Comparison of ENCODE assay signal across 8 cellular contexts in the genomic region with DNA sequence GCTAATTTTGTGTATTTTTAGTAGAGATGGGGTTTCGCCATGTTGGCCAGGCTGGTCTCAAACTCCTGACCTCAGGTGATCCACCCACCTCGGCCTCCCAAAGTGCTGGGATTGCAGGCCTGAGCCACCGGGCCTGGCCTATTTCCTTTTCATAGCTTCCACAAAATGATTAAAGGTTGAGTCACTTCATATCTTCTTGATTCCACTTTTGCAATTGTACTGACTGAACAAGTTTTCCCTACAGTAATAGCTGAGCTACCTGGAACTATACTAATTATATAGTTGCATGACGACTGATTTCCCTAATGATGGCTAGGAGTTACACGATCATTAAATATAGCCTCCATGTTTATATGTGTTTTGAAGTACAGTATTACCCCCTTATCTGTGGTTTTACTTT. TPM values are rescaled to one million over a fixed set of nuclear protein-coding genes. Genes with fewer than 3 reads are reported as not detected.
A peak's percentile ranks its signal among the peaks of the same experiment; 100 is the strongest.
DNase-seq lines count a peak whose midpoint lies in the region; ATAC-seq, FAIRE-seq and TF ChIP-seq lines count a peak whose summit lies in the region.
"Not testable (repeated sequence)": the region's sequence is repeated elsewhere in the genome, so short reads cannot be mapped to it uniquely, and the experiment has no call there.

No MANE protein-coding gene starts in this region.

- not testable (repeated sequence) for H3K9me3 ChIP-seq in RWPE2 (ENCODE audit: severe bottlenecking); endothelial cell of umbilical vein (replicated peaks; ENCODE audit: control insufficient read depth, insufficient read depth, low read length)

- POLR2A ChIA-PET in endothelial cell of umbilical vein (lab: Charles Lee) = not testable (repeated sequence)

- FAIRE-seq in endothelial cell of umbilical vein (lab: Jason Lieb, UNC) = not testable (repeated sequence)

- H3K36me3 ChIP-seq in RWPE2 (ENCODE audit: low read depth) = peaks cover 17% of the 10 kb centered on the region
- peaks cover 23% of the 10 kb centered on the region for H3K36me3 ChIP-seq in brain microvascular endothelial cell (replicated peaks)
- not testable (repeated sequence) for H3K36me3 ChIP-seq in endothelial cell of umbilical vein (ENCODE audit: control insufficient read depth in 2 of 2, extremely low read depth in 1 of 2, insufficient read depth in 2 of 2, low read length in 2 of 2)

- in situ Hi-C loops in brain microvascular endothelial cell (cut with HindIII; ENCODE audit: low pct_ligation_motif_present, low sequenced_read_pairs) = not testable (repeated sequence)

- not testable (repeated sequence) for TF ChIP-seq POLR2A in endothelial cell of umbilical vein (IDR thresholded peaks at IDR 0.05; ENCODE audit: low read depth, low read length)

- peaks cover 56% of the 10 kb centered on the region for H3K4me1 Mint-ChIP-seq in HFFc6 (ENCODE audit: low read depth)

- intact Hi-C loops in endothelial cell of umbilical vein (cut with micrococcal nuclease) = not testable (repeated sequence)

- H3K4me2 ChIP-seq in endothelial cell of umbilical vein (ENCODE audit: insufficient read depth, low read length) = not testable (repeated sequence)

- H3K4me1 ChIP-seq in RWPE2 (ENCODE audit: insufficient read depth, poor library complexity, severe bottlenecking) = peaks cover 12% of the 10 kb centered on the region
- H3K4me1 ChIP-seq in endothelial cell of umbilical vein (ENCODE audit: control insufficient read depth, extremely low read depth, insufficient read depth, low read length) = not testable (repeated sequence)

- not testable (repeated sequence) for H3K27me3 ChIP-seq in RWPE2 (ENCODE audit: insufficient read depth, poor library complexity, severe bottlenecking); brain microvascular endothelial cell (replicated peaks); endothelial cell of umbilical vein (ENCODE audit: control insufficient read depth in 2 of 2, insufficient read depth in 2 of 2, low read length in 2 of 2)

- not testable (repeated sequence) for H3K79me2 ChIP-seq in endothelial cell of umbilical vein (ENCODE audit: control insufficient read depth, insufficient read depth, low read length)

- dilution Hi-C loops in endothelial cell of umbilical vein (cut with MboI; ENCODE audit: extremely low pct_ligation_motif_present, low sequenced_read_pairs) = not testable (repeated sequence)

- not testable (repeated sequence) for H3K9ac ChIP-seq in endothelial cell of umbilical vein (replicated peaks; ENCODE audit: extremely low read depth, insufficient read depth, low read length)

- peaks cover 54% of the 10 kb centered on the region for H3K36me3 Mint-ChIP-seq in HFFc6 (ENCODE audit: low read depth)

- H3K27ac ChIP-seq in RWPE2 (ENCODE audit: poor library complexity, severe bottlenecking) (peak overlapping the region; percentile 42), brain microvascular endothelial cell (peak overlapping the region; percentile 31)
- not testable (repeated sequence) for H3K27ac ChIP-seq in endothelial cell of umbilical vein (ENCODE audit: insufficient read depth, low read depth, low read length)

- TF ChIP-seq CTCF in HFFc6 (IDR thresholded peaks at IDR 0.05); RWPE2 (IDR thresholded peaks at IDR 0.05; ENCODE audit: poor library complexity, severe bottlenecking); brain microvascular endothelial cell (IDR thresholded peaks at IDR 0.05; ENCODE audit: low read depth, low read length, missing control alignments); endothelial cell of umbilical vein (IDR thresholded peaks at IDR 0.05; ENCODE audit: extremely low read depth in 1 of 2, insufficient read depth in 1 of 2, low read depth in 1 of 2, low read length in 2 of 2); fibroblast of the aortic adventitia (IDR thresholded peaks at IDR 0.05; ENCODE audit: insufficient read depth, low read length): not testable (repeated sequence)

- H3K9me1 ChIP-seq in endothelial cell of umbilical vein (replicated peaks; ENCODE audit: control insufficient read depth, extremely low read depth, insufficient read depth, low read length) = not testable (repeated sequence)

- H3K27ac Mint-ChIP-seq in HFFc6 = peak overlapping the region; percentile 49

- not testable (repeated sequence) for H3K4me3 Mint-ChIP-seq in HFFc6

- DNase-seq in Daoy (ENCODE audit: low read depth) (peak; percentile 17), NCI-H226 (peak; percentile 62), fibroblast of the aortic adventitia (ENCODE audit: low read depth) (peak; percentile 39), kidney tubule cell (ENCODE audit: low spot score) (peak; percentile 27)
- not testable (repeated sequence) for DNase-seq in HFFc6; RWPE2 (ENCODE audit: low spot score); brain microvascular endothelial cell; endothelial cell of umbilical vein (ENCODE audit: low read depth, low spot score)

- not testable (repeated sequence) for H3K27me3 Mint-ChIP-seq in HFFc6 (ENCODE audit: insufficient read depth)

- peak; percentile 86 for ATAC-seq in RWPE2 (ENCODE audit: low read depth)

- CTCF ChIA-PET in endothelial cell of umbilical vein (lab: Charles Lee) = interaction anchor here (1.4 to 1.7 kb wide), 2 partner anchors 31 to 38 kb away, joined by 3 read pairs; no protein-coding TSS in a partner anchor

- not testable (repeated sequence) for H4K20me1 ChIP-seq in endothelial cell of umbilical vein (replicated peaks; ENCODE audit: control insufficient read depth, extremely low read depth, insufficient read depth, low read length)

- not testable (repeated sequence) for H3K4me3 ChIP-seq in RWPE2 (ENCODE audit: severe bottlenecking); brain microvascular endothelial cell (ENCODE audit: low read depth, low read length); endothelial cell of umbilical vein (replicated peaks in 1 of 3; ENCODE audit: insufficient read depth in 1 of 3, low read depth in 1 of 3, low read length in 3 of 3); fibroblast of the aortic adventitia (ENCODE audit: low read depth, low read length)

- BruUV-seq in endothelial cell of umbilical vein (replicated peaks; lab: Mats Ljungman, UMichigan) = not testable (repeated sequence)

- H2AFZ ChIP-seq in endothelial cell of umbilical vein (ENCODE audit: low read depth, low read length) = not testable (repeated sequence)

- not testable (repeated sequence) for H3K9me3 Mint-ChIP-seq in HFFc6

TF ChIP-seq in endothelial cell of umbilical vein, 7 proteins besides CTCF, POLR2A, EP300 and RAD21:
- TF ChIP-seq FOS (IDR thresholded peaks at IDR 0.05; ENCODE audit: borderline replicate concordance, insufficient read depth, low read length) = peak; percentile 9

RNA-seq across cellular contexts. Expression of a gene that starts 57.6 kb away (rescaled TPM):
- 8.9 and 9.2 TPM in 2 replicates for total RNA-seq in Daoy (2014; rRNA removed; shearing (Covaris generic))
- total RNA-seq in HFFc6 (2021; fragmentation: NEBNext Ultra II Directional; extraction: Animal tissue kit (Norgen Biotek cat#: 25700)) = 10 to 100 TPM; 50.6 to 73.8 (median 55.4) TPM
- 30.9 and 34.1 TPM in 2 replicates for total RNA-seq in endothelial cell of umbilical vein
- polyA plus RNA-seq in endothelial cell of umbilical vein = 32.8 and 40.2 TPM in 2 replicates
- 10.8 and 17.5 TPM in 2 replicates for polyA plus RNA-seq in endothelial cell of umbilical vein (2011; cell fraction: cytosol; rRNA removed)
- 39.1 and 41.9 TPM in 2 replicates for polyA plus RNA-seq in endothelial cell of umbilical vein (2011; cell fraction: nucleus; rRNA removed)
- polyA plus RNA-seq in endothelial cell of umbilical vein (2012) = 24.3 and 29.4 TPM in 2 replicates
- polyA minus RNA-seq in endothelial cell of umbilical vein = 238 and 283 TPM in 2 replicates
- 3.9 TPM for polyA minus RNA-seq in endothelial cell of umbilical vein (2011; cell fraction: cytosol; rRNA and poly(A)+ RNA removed)
- 71.7 and 108 TPM in 2 replicates for polyA minus RNA-seq in endothelial cell of umbilical vein (2011; cell fraction: nucleus; rRNA and poly(A)+ RNA removed)
- 43.7 and 50.0 TPM in 2 replicates for total RNA-seq in fibroblast of the aortic adventitia (ENCODE audit: low replicate concordance)
